ENCODE assay signal across 1 cellular context in the genomic region with DNA sequence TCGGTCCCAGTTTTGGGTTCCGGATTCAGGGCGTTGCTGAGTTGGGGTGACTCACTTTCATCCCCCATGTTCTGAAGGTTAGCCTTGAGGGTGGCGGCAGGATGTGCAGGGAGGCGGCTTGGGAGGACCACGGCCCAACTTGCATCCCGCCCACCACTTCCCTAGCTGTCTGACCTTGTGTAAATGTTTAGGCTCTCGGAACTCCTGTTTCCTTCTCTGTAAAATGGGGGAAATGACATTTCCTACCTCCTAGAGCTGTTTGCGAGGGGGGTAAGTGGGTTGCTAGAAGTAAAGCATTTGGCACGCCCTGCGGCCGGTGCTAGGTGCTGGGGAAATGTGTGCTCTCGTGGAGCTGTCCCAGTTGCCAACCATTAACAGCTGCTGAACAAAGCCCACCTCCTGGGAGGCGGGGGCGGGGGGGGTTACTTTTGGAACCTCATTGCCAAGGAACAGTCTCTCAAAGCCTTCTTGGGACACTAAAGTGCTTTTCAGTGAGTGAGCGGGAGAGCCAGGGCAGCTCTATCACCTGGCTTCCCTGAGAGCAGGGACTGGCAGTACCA.
TF ChIP-seq lines count a peak whose summit lies in the region.

No MANE protein-coding gene starts in this region.

TF ChIP-seq in endothelial cell of umbilical vein, 7 proteins besides CTCF, POLR2A, EP300 and RAD21:
- TF ChIP-seq GATA2 (IDR thresholded peaks at IDR 0.05; ENCODE audit: insufficient read depth, insufficient read length, low read depth, low read length) (no peak), JUN (IDR thresholded peaks at IDR 0.05; ENCODE audit: borderline replicate concordance, insufficient read depth, insufficient read length, low read depth) (no peak), EZH2 (IDR thresholded peaks at IDR 0.05; ENCODE audit: borderline replicate concordance, low read depth, low read length, severe bottlenecking) (no peak), FOS (IDR thresholded peaks at IDR 0.05; ENCODE audit: borderline replicate concordance, insufficient read depth, low read length) (peak; percentile 28)
- TF ChIP-seq, protein P1, sequence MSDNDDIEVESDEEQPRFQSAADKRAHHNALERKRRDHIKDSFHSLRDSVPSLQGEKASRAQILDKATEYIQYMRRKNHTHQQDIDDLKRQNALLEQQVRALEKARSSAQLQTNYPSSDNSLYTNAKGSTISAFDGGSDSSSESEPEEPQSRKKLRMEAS (IDR thresholded peaks at IDR 0.05; ENCODE audit: insufficient read depth, insufficient read length): no peak
TF ChIP-seq in endothelial cell of umbilical vein: peak in this region for 1.
